Comparison of ENCODE assay signal across 8 cellular contexts in genomic region chr5:140549237-140550144, GRCh38. TPM values are rescaled to one million over a fixed set of nuclear protein-coding genes. Genes with fewer than 3 reads are reported as not detected.
DNase-seq lines count a peak whose midpoint lies in the region; ATAC-seq and TF ChIP-seq lines count a peak whose summit lies in the region.
"Had no signal": no experiment of that assay in that cellular context is flagged by ENCODE, and none has a peak within 500 bp of the region (broad histone marks: within the 10 kb centered on the region; RNA-seq: fewer than 3 reads in every experiment).

No MANE protein-coding gene starts in this region.

- peaks cover 48% of the 10 kb centered on the region for H3K36me3 Mint-ChIP-seq in GM23338 (ENCODE audit: low read depth)
- H3K36me3 Mint-ChIP-seq in natural killer cell treated with Interleukin-12 subunit alpha and Interleukin-12 subunit beta and Interleukin-15 and Interleukin-18, amount 100 ng/mL, for 72 hours = peaks cover 30% of the 10 kb centered on the region

- H3K36me3 ChIP-seq in GM23338 (ENCODE audit: insufficient read depth) = peaks cover 27% of the 10 kb centered on the region; the same call in 1 of the 2 replicates

- peaks cover 28% of the 10 kb centered on the region for H3K79me2 ChIP-seq in GM23338 (replicated peaks; ENCODE audit: insufficient read depth)

- peak overlapping the region; percentile 66 for H3K27ac Mint-ChIP-seq in GM23338
- H3K27ac Mint-ChIP-seq in natural killer cell treated with Interleukin-12 subunit alpha and Interleukin-12 subunit beta and Interleukin-15 and Interleukin-18, amount 100 ng/mL, for 72 hours = peak overlapping the region; percentile 37 to 93

- peaks cover 26% of the 10 kb centered on the region for H3K4me1 ChIP-seq in GM23338 (ENCODE audit: insufficient read depth)
- H3K4me1 ChIP-seq: SJCRH30 had no signal

- peaks cover 17% of the 10 kb centered on the region for H3K27me3 Mint-ChIP-seq in GM23338 (ENCODE audit: insufficient read depth, low read depth, poor library complexity)
- no peaks in the 10 kb centered on the region for H3K27me3 Mint-ChIP-seq in natural killer cell treated with Interleukin-12 subunit alpha and Interleukin-12 subunit beta and Interleukin-15 and Interleukin-18, amount 100 ng/mL, for 72 hours

- peak overlapping the region; percentile 96; the same call in 1 of the 2 replicates for H3K4me2 ChIP-seq in GM23338

- H3K9me2 ChIP-seq in GM23338 (ENCODE audit: insufficient read depth) = no peaks in the 10 kb centered on the region

- H3K4me1 Mint-ChIP-seq in GM23338 = peaks cover 24% of the 10 kb centered on the region
- H3K4me1 Mint-ChIP-seq in natural killer cell treated with Interleukin-12 subunit alpha and Interleukin-12 subunit beta and Interleukin-15 and Interleukin-18, amount 100 ng/mL, for 72 hours (ENCODE audit: low read depth in 2 of 2) = peaks cover 45 to 48% of the 10 kb centered on the region in 2 donors

- no peaks in the 10 kb centered on the region for H3K27me3 ChIP-seq in GM23338 (ENCODE audit: insufficient read depth)
- H3K27me3 ChIP-seq: SJCRH30 had no signal

- H3K4me3 ChIP-seq in GM23338 (no peak overlapping the region), epithelial cell of esophagus (ENCODE audit: low read length) (no peak overlapping the region)
- H3K4me3 ChIP-seq: SJCRH30 had no signal

- ATAC-seq in GM23338 (no peak), GM21360 (IDR thresholded peaks at IDR 0.05; ENCODE audit: unreplicated experiment) (no peak), HG03095 (IDR thresholded peaks at IDR 0.05; ENCODE audit: unreplicated experiment) (no peak)
- ATAC-seq in natural killer cell treated with Interleukin-12 subunit alpha and Interleukin-12 subunit beta and Interleukin-15 and Interleukin-18, amount 100 ng/mL, for 72 hours = no peak

- H3K4me3 Mint-ChIP-seq in GM23338 = peak overlapping the region; percentile 88; the same call in 2 of the 3 replicates
- peak overlapping the region; percentile 47 for H3K4me3 Mint-ChIP-seq in natural killer cell treated with Interleukin-12 subunit alpha and Interleukin-12 subunit beta and Interleukin-15 and Interleukin-18, amount 100 ng/mL, for 72 hours

- H3K27ac ChIP-seq in GM23338 (ENCODE audit: low read depth) = no peak overlapping the region
- H3K27ac ChIP-seq: SJCRH30 had no signal

- no peak for TF ChIP-seq CTCF in GM23338 (conservative IDR thresholded peaks at IDR 0.05; ENCODE audit: low read depth in 2 of 2)
- no peak for TF ChIP-seq CTCF in epithelial cell of esophagus (IDR thresholded peaks at IDR 0.05; ENCODE audit: insufficient read depth, low read depth, low read length, missing control alignments)

- DNase-seq in GM23338 (ENCODE audit: low spot score) (no peak), SIG-M5 (lab: John Stamatoyannopoulos, UW) (peak; percentile 57), epithelial cell of esophagus (ENCODE audit: low read depth) (peak; percentile 20), foreskin melanocyte (no peak)
- no peak for DNase-seq in natural killer cell treated with Interleukin-12 subunit alpha and Interleukin-12 subunit beta and Interleukin-15 and Interleukin-18, amount 100 ng/mL, for 72 hours (ENCODE audit: low spot score)

- peaks cover 5% of the 10 kb centered on the region; the same call in 1 of the 2 replicates for H4K20me1 ChIP-seq in GM23338 (replicated peaks; ENCODE audit: insufficient read depth)

- H2AFZ ChIP-seq in GM23338 = no peak overlapping the region

- peaks cover 17% of the 10 kb centered on the region for H3F3A ChIP-seq in GM23338 (replicated peaks; ENCODE audit: low read depth)

- H3K9me3 Mint-ChIP-seq in GM23338 = no peaks in the 10 kb centered on the region
- no peaks in the 10 kb centered on the region for H3K9me3 Mint-ChIP-seq in natural killer cell treated with Interleukin-12 subunit alpha and Interleukin-12 subunit beta and Interleukin-15 and Interleukin-18, amount 100 ng/mL, for 72 hours

TF ChIP-seq in GM23338, 12 proteins besides CTCF, POLR2A, EP300 and RAD21:
- TF ChIP-seq NANOG (IDR thresholded peaks at IDR 0.05; ENCODE audit: borderline replicate concordance) (no peak), REST (IDR thresholded peaks at IDR 0.05; ENCODE audit: unreplicated experiment) (no peak), ZNF331 (CRISPR knock-in tag; IDR thresholded peaks at IDR 0.05; ENCODE audit: low read depth) (no peak)

RNA-seq across cellular contexts. Expression of gene EIF4EBP3, which starts 2.0 kb away (rescaled TPM):
- 2.4 TPM in 1 of 2 replicates, not detected in the other for total RNA-seq in GM23338 (2014; rRNA removed; shearing (Covaris generic))
- 20.2 and 21.5 TPM in 2 replicates for polyA plus RNA-seq in GM23338 (2016; fragmentation: Nextera tagmentation; extraction: Ambion mirVana)
- 1 to 10 TPM; 7.0 to 8.6 TPM for total RNA-seq in natural killer cell treated with Interleukin-12 subunit alpha and Interleukin-12 subunit beta and Interleukin-15 and Interleukin-18, amount 100 ng/mL, for 72 hours

RNA-seq across cellular contexts. Expression of gene SRA1, which starts 7.8 kb away (rescaled TPM):
- 29.7 and 38.4 TPM in 2 replicates for total RNA-seq in GM23338 (2014; rRNA removed; shearing (Covaris generic))
- polyA plus RNA-seq in GM23338 (2016; fragmentation: Nextera tagmentation; extraction: Ambion mirVana) = 67.2 and 74.7 TPM in 2 replicates
- 10 to 100 TPM; 61.4 to 64.7 TPM for total RNA-seq in natural killer cell treated with Interleukin-12 subunit alpha and Interleukin-12 subunit beta and Interleukin-15 and Interleukin-18, amount 100 ng/mL, for 72 hours

RNA-seq across cellular contexts. Expression of gene APBB3, which starts 14.9 kb away (rescaled TPM):
- 10.2 and 15.4 TPM in 2 replicates for total RNA-seq in GM23338 (2014; rRNA removed; shearing (Covaris generic))
- polyA plus RNA-seq in GM23338 (2016; fragmentation: Nextera tagmentation; extraction: Ambion mirVana) = 7.7 and 9.0 TPM in 2 replicates
- total RNA-seq in natural killer cell treated with Interleukin-12 subunit alpha and Interleukin-12 subunit beta and Interleukin-15 and Interleukin-18, amount 100 ng/mL, for 72 hours = 10 to 100 TPM; 12.8 to 25.8 TPM

RNA-seq across cellular contexts. Expression of gene SLC35A4, which starts 15.1 kb away (rescaled TPM):
- total RNA-seq in GM23338 (2014; rRNA removed; shearing (Covaris generic)) = 34.4 and 39.1 TPM in 2 replicates
- 17.7 and 19.0 TPM in 2 replicates for polyA plus RNA-seq in GM23338 (2016; fragmentation: Nextera tagmentation; extraction: Ambion mirVana)
- total RNA-seq in natural killer cell treated with Interleukin-12 subunit alpha and Interleukin-12 subunit beta and Interleukin-15 and Interleukin-18, amount 100 ng/mL, for 72 hours = 10 to 100 TPM; 73.8 to 97.3 TPM

Comparison
In these comparisons a context has a peak if more than half of its experiments do, and no peak if none do; other contexts are left out.
1. DNase-seq: peak in SIG-M5 (single experiment) and epithelial cell of esophagus (single experiment); none in GM23338 (single experiment), natural killer cell treated with Interleukin-12 subunit alpha and Interleukin-12 subunit beta and Interleukin-15 and Interleukin-18, amount 100 ng/mL, for 72 hours (single experiment) and foreskin melanocyte (single experiment).